In genomic region chr7:44797329-44798258, GRCh38 we compare ENCODE assay signal across 8 cellular contexts. TPM values are rescaled to one million over a fixed set of nuclear protein-coding genes. Genes with fewer than 3 reads are reported as not detected.
DNase-seq lines count a peak whose midpoint lies in the region; ATAC-seq and TF ChIP-seq lines count a peak whose summit lies in the region.

No MANE protein-coding gene starts in this region.

- DNase-seq in DMS79 treated with DMSO at 0.1 percent for 48 hours (lab: John Stamatoyannopoulos, UW) (peak; percentile 85), GM23338 (ENCODE audit: low spot score) (peak; percentile 82), fibroblast of peridontal ligament (ENCODE audit: extremely low read depth) (peak; percentile 79)
- DNase-seq in activated effector memory CD4-positive, alpha-beta T cell treated with Interleukin-2 at 50 U/mL for 16 hours, result peak; percentile 75
- DNase-seq in naive thymus-derived CD8-positive, alpha-beta T cell, result peak; percentile 70 to 92 (median 80)

- peak overlapping the region; percentile 99 for H3K27ac Mint-ChIP-seq in GM23338
- H3K27ac Mint-ChIP-seq in naive thymus-derived CD8-positive, alpha-beta T cell, result peak overlapping the region; percentile 90 to 99 (median 98)
- H3K27ac Mint-ChIP-seq in stimulated activated memory B cell treated with anti-CD40 and anti-IgM and Interleukin-4, amounts not matched to agents 10 μg/mL and 1 μg/mL and 100 μg/mL, for 72 hours, result peak overlapping the region; percentile 98

- peak overlapping the region; percentile 99 for H3K9ac ChIP-seq in Loucy (ENCODE audit: low read depth, low read length, poor library complexity, severe bottlenecking)

- peak overlapping the region; percentile 85 for H3K4me3 ChIP-seq in GM23338
- peak overlapping the region; percentile 98 for H3K4me3 ChIP-seq in Loucy (ENCODE audit: low read length, poor library complexity, severe bottlenecking)

- H3K36me3 ChIP-seq in GM23338 (ENCODE audit: insufficient read depth), result peaks cover 49% of the 10 kb centered on the region
- peaks cover 48% of the 10 kb centered on the region for H3K36me3 ChIP-seq in Loucy (ENCODE audit: insufficient read depth, low read length)

- ATAC-seq in GM23338, result peak; percentile 58
- ATAC-seq in naive thymus-derived CD8-positive, alpha-beta T cell, result peak; percentile 48 to 59
- peak; percentile 71 for ATAC-seq in stimulated activated memory B cell treated with anti-CD40 and anti-IgM and Interleukin-4, amounts not matched to agents 10 μg/mL and 1 μg/mL and 100 μg/mL, for 72 hours

- H3K27me3 ChIP-seq in GM23338 (ENCODE audit: insufficient read depth), result no peaks in the 10 kb centered on the region
- no peaks in the 10 kb centered on the region for H3K27me3 ChIP-seq in Loucy (ENCODE audit: insufficient read depth, low read length, poor library complexity, severe bottlenecking)

- POLR2A ChIA-PET in naive thymus-derived CD8-positive, alpha-beta T cell (lab: Charles Lee), result interaction anchor here (0.7 to 3.0 kb wide), 22 partner anchors 7 to 314 kb away, joined by 3 to 26 read pairs (median 4); partner anchors contain the start of genes DDX56, H2AZ2, NUDCD3 and OGDH

- H3K9me2 ChIP-seq in GM23338 (ENCODE audit: insufficient read depth), result no peaks in the 10 kb centered on the region
- H3K9me2 ChIP-seq in Loucy (replicated peaks; ENCODE audit: low read depth, low read length), result no peaks in the 10 kb centered on the region

- H3K79me2 ChIP-seq in GM23338 (replicated peaks; ENCODE audit: insufficient read depth) (peaks cover 58% of the 10 kb centered on the region), Loucy (ENCODE audit: insufficient read depth, low read length) (peaks cover 69% of the 10 kb centered on the region)

- peak overlapping the region; percentile 95 for H3K4me3 Mint-ChIP-seq in GM23338
- peak overlapping the region; percentile 87 to 100 (median 95) for H3K4me3 Mint-ChIP-seq in naive thymus-derived CD8-positive, alpha-beta T cell
- H3K4me3 Mint-ChIP-seq in stimulated activated memory B cell treated with anti-CD40 and anti-IgM and Interleukin-4, amounts not matched to agents 10 μg/mL and 1 μg/mL and 100 μg/mL, for 72 hours, result peak overlapping the region; percentile 98

- peak; percentile 44 to 62 for TF ChIP-seq CTCF in GM23338 (conservative IDR thresholded peaks at IDR 0.05; ENCODE audit: low read depth in 2 of 2)
- peak; percentile 61 for TF ChIP-seq CTCF in Loucy (conservative IDR thresholded peaks at IDR 0.05; ENCODE audit: low read length)

- H3K4me1 ChIP-seq in GM23338 (ENCODE audit: insufficient read depth), result peaks cover 14% of the 10 kb centered on the region
- peaks cover 30% of the 10 kb centered on the region for H3K4me1 ChIP-seq in Loucy (ENCODE audit: insufficient read depth, low read length, poor library complexity, severe bottlenecking)

- H3K36me3 Mint-ChIP-seq in GM23338 (ENCODE audit: low read depth), result peaks cover 57% of the 10 kb centered on the region
- H3K36me3 Mint-ChIP-seq in naive thymus-derived CD8-positive, alpha-beta T cell, result peaks cover 0 to 49% (median 17%) of the 10 kb centered on the region in 3 donors
- H3K36me3 Mint-ChIP-seq in stimulated activated memory B cell treated with anti-CD40 and anti-IgM and Interleukin-4, amounts not matched to agents 10 μg/mL and 1 μg/mL and 100 μg/mL, for 72 hours, result peaks cover 45% of the 10 kb centered on the region

- H3F3A ChIP-seq in GM23338 (replicated peaks; ENCODE audit: low read depth), result peaks cover 51% of the 10 kb centered on the region
- peaks cover 2% of the 10 kb centered on the region; the same call in 1 of the 2 replicates for H3F3A ChIP-seq in Loucy (ENCODE audit: low read depth)

- H3K9me3 Mint-ChIP-seq in GM23338, result peaks cover 3% of the 10 kb centered on the region; the same call in 2 of the 3 replicates
- H3K9me3 Mint-ChIP-seq in naive thymus-derived CD8-positive, alpha-beta T cell, result no peaks in the 10 kb centered on the region
- no peaks in the 10 kb centered on the region for H3K9me3 Mint-ChIP-seq in stimulated activated memory B cell treated with anti-CD40 and anti-IgM and Interleukin-4, amounts not matched to agents 10 μg/mL and 1 μg/mL and 100 μg/mL, for 72 hours

- peaks cover 28% of the 10 kb centered on the region for H3K27me3 Mint-ChIP-seq in GM23338 (ENCODE audit: insufficient read depth, low read depth, poor library complexity)
- H3K27me3 Mint-ChIP-seq in naive thymus-derived CD8-positive, alpha-beta T cell, result no peaks in the 10 kb centered on the region
- H3K27me3 Mint-ChIP-seq in stimulated activated memory B cell treated with anti-CD40 and anti-IgM and Interleukin-4, amounts not matched to agents 10 μg/mL and 1 μg/mL and 100 μg/mL, for 72 hours, result no peaks in the 10 kb centered on the region

- H3K4me1 Mint-ChIP-seq in GM23338, result peaks cover 17% of the 10 kb centered on the region; the same call in 2 of the 3 replicates
- H3K4me1 Mint-ChIP-seq in naive thymus-derived CD8-positive, alpha-beta T cell, result peaks cover 15 to 47% (median 45%) of the 10 kb centered on the region in 4 donors
- H3K4me1 Mint-ChIP-seq in stimulated activated memory B cell treated with anti-CD40 and anti-IgM and Interleukin-4, amounts not matched to agents 10 μg/mL and 1 μg/mL and 100 μg/mL, for 72 hours, result peaks cover 32% of the 10 kb centered on the region

- H3K4me2 ChIP-seq in GM23338, result peak overlapping the region; percentile 99
- peak overlapping the region; percentile 100 for H3K4me2 ChIP-seq in Loucy (ENCODE audit: low read depth, low read length, poor library complexity, severe bottlenecking)

- H2AFZ ChIP-seq in GM23338, result no peak overlapping the region
- H2AFZ ChIP-seq in Loucy (ENCODE audit: low read length), result peak overlapping the region; percentile 28; the same call in 1 of the 2 replicates

- TF ChIP-seq POLR2A in Raji (IDR thresholded peaks at IDR 0.05; ENCODE audit: insufficient read depth, low read depth, low read length), result peak; percentile 52

- H3K9me3 ChIP-seq in Loucy (ENCODE audit: insufficient read depth, low read depth, low read length), result no peaks in the 10 kb centered on the region

- H3K27ac ChIP-seq in GM23338 (ENCODE audit: low read depth), result peak overlapping the region; percentile 100

- H4K20me1 ChIP-seq in GM23338 (replicated peaks; ENCODE audit: insufficient read depth) (peaks cover 47% of the 10 kb centered on the region), Loucy (ENCODE audit: insufficient read depth, low read length, poor library complexity, severe bottlenecking) (peaks cover 53% of the 10 kb centered on the region)

TF ChIP-seq in GM23338, 12 proteins besides CTCF, POLR2A, EP300 and RAD21 (continues in another document):
- TF ChIP-seq ZNF114 (CRISPR knock-in tag; IDR thresholded peaks at IDR 0.05) (no peak), ZNF331 (CRISPR knock-in tag; IDR thresholded peaks at IDR 0.05; ENCODE audit: low read depth) (no peak), EZH2phosphoT487 (IDR thresholded peaks at IDR 0.05; ENCODE audit: unreplicated experiment) (no peak), ETS1 (IDR thresholded peaks at IDR 0.05) (0 out of 2 replicates have a peak, but pooled peaks have one; percentile 11), REST (IDR thresholded peaks at IDR 0.05; ENCODE audit: unreplicated experiment) (no peak), POLR2AphosphoS5 (IDR thresholded peaks at IDR 0.05; ENCODE audit: low read depth) (peak; percentile 49)

RNA-seq across cellular contexts. Expression of gene PPIA, which starts 1.1 kb away (rescaled TPM):
- total RNA-seq in GM23338 (2014; rRNA removed; shearing (Covaris generic)), result 4,367 and 4,717 TPM in 2 replicates
- 6,375 and 6,524 TPM in 2 replicates for polyA plus RNA-seq in GM23338 (2016; fragmentation: Nextera tagmentation; extraction: Ambion mirVana)
- total RNA-seq in naive thymus-derived CD8-positive, alpha-beta T cell, result 100 to 1,000 TPM; 673 to 688 TPM
- polyA plus RNA-seq in naive thymus-derived CD8-positive, alpha-beta T cell, result 1,000 to 10,000 TPM; 3,578 to 3,931 (median 3,619) TPM

RNA-seq across cellular contexts. Expression of gene ZMIZ2, which starts 48.9 kb away (rescaled TPM):
- 30.4 and 46.1 TPM in 2 replicates for total RNA-seq in GM23338 (2014; rRNA removed; shearing (Covaris generic))
- polyA plus RNA-seq in GM23338 (2016; fragmentation: Nextera tagmentation; extraction: Ambion mirVana), result 15.2 and 15.5 TPM in 2 replicates
- 100 to 1,000 TPM; 142 to 149 TPM for total RNA-seq in naive thymus-derived CD8-positive, alpha-beta T cell
- 1 to 10 TPM; 2.6 to 8.1 (median 4.9) TPM for polyA plus RNA-seq in naive thymus-derived CD8-positive, alpha-beta T cell

RNA-seq across cellular contexts. Expression of gene H2AZ2, which starts 50.3 kb away (rescaled TPM):
- total RNA-seq in GM23338 (2014; rRNA removed; shearing (Covaris generic)), result 215 and 219 TPM in 2 replicates
- polyA plus RNA-seq in GM23338 (2016; fragmentation: Nextera tagmentation; extraction: Ambion mirVana), result 388 and 390 TPM in 2 replicates
- total RNA-seq in naive thymus-derived CD8-positive, alpha-beta T cell, result 100 to 1,000 TPM; 156 to 164 TPM
- 100 to 1,000 TPM; 236 to 254 (median 247) TPM for polyA plus RNA-seq in naive thymus-derived CD8-positive, alpha-beta T cell

Comparison
In these comparisons a context has a peak if more than half of its experiments do, and no peak if none do; other contexts are left out.
1. Peak in every context shown above with its lines: DNase-seq, ATAC-seq, H3K4me3 ChIP-seq and H3K27ac ChIP-seq.